Comparison of ENCODE assay signal across 10 cellular contexts in the genomic region with DNA sequence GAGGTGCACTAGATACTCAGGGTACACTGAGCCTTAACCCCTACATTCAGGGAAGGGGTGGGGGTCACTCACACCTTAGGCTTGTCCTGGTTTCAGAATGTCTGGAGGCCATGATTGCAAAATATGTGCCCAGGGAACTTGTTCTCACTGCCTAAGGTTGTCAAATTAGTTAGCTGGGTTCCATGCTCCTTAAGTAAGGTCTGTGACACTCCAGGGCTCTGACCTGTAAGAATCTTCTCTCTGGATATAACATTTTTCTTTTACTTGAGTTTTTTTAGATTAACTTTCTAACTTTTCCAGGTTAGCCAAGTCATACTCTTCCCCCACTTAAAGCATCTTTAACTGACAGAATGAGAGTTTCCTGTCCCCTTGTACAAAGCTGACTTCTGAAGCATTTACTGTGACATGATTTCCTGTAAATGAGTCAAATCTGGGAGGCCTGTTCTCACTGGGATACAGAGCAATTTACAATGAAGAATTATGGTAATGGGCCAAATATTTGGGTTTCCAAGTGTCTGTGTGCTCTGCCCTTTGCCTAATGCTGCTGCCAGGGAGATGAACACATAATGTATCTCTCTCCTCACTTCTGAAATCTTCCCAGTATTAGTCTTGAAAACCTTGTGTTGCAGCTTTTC.
DNase-seq lines count a peak whose midpoint lies in the region; ATAC-seq and TF ChIP-seq lines count a peak whose summit lies in the region.
"Had no signal": no experiment of that assay in that cellular context is flagged by ENCODE, and none has a peak within 500 bp of the region (broad histone marks: within the 10 kb centered on the region; RNA-seq: fewer than 3 reads in every experiment).

No MANE protein-coding gene starts in this region.

- no peak for TF ChIP-seq CTCF in AG09309 (IDR thresholded peaks at IDR 0.05; ENCODE audit: control insufficient read depth, insufficient read depth, low read depth, low read length, missing control alignments)
- TF ChIP-seq CTCF in breast epithelium (IDR thresholded peaks at IDR 0.05), result no peak

- no peaks in the 10 kb centered on the region for H3K27me3 ChIP-seq in muscle layer of duodenum (ENCODE audit: low read depth, low read length)
- H3K27me3 ChIP-seq in breast epithelium, result no peaks in the 10 kb centered on the region

- peak overlapping the region; percentile 65 for H3K27ac ChIP-seq in muscle layer of duodenum (ENCODE audit: low read length)
- no peak overlapping the region for H3K27ac ChIP-seq in breast epithelium

- peak; percentile 29 for DNase-seq in AG09309 (ENCODE audit: low read depth)
- no peak for DNase-seq in activated naive CD8-positive, alpha-beta T cell treated with anti-CD3 and anti-CD28 coated beads, Interleukin-2, amount 10 ng/mL, durations not matched to agents 7 days and 5 days
- no peak for DNase-seq in anterior cingulate cortex (lab: John Stamatoyannopoulos, UW)
- DNase-seq in NCI-H2196 (lab: John Stamatoyannopoulos, UW; ENCODE audit: unreplicated experiment), result no peak
- no peak for DNase-seq in breast epithelium (ENCODE audit: low spot score in 2 of 2)
- DNase-seq: amniotic stem cell, NCI-H510A had no signal

- H3K9me3 Mint-ChIP-seq in activated naive CD8-positive, alpha-beta T cell treated with anti-CD3 and anti-CD28 coated beads, Interleukin-2, amount 10 ng/mL, durations not matched to agents 7 days and 5 days, result peaks cover 3% of the 10 kb centered on the region

- H3K4me3 ChIP-seq in AG09309 (ENCODE audit: control insufficient read depth, low read depth, low read length) (no peak overlapping the region), muscle layer of duodenum (ENCODE audit: low read depth in 1 of 2, low read length in 2 of 2) (no peak overlapping the region), breast epithelium (no peak overlapping the region)

- H3K4me1 ChIP-seq in muscle layer of duodenum (ENCODE audit: control insufficient read depth in 1 of 2, insufficient read depth in 2 of 2, low read length in 2 of 2) (no peaks in the 10 kb centered on the region), breast epithelium (no peaks in the 10 kb centered on the region)

- ATAC-seq in GM21737 (IDR thresholded peaks at IDR 0.05; ENCODE audit: unreplicated experiment) (peak; percentile 71), GM21526 (IDR thresholded peaks at IDR 0.05; ENCODE audit: low FRiP score, unreplicated experiment) (no peak)
- peak; percentile 94 for ATAC-seq in activated naive CD8-positive, alpha-beta T cell treated with anti-CD3 and anti-CD28 coated beads, Interleukin-2, amount 10 ng/mL, durations not matched to agents 7 days and 5 days (ENCODE audit: low read depth)

- no peak for TF ChIP-seq POLR2A in breast epithelium (IDR thresholded peaks at IDR 0.05)

- H3K9me3 ChIP-seq in muscle layer of duodenum (ENCODE audit: control insufficient read depth in 1 of 2, low read length in 2 of 2), result no peaks in the 10 kb centered on the region
- H3K9me3 ChIP-seq in breast epithelium, result no peaks in the 10 kb centered on the region

- peak overlapping the region; percentile 46 for H3K4me3 Mint-ChIP-seq in activated naive CD8-positive, alpha-beta T cell treated with anti-CD3 and anti-CD28 coated beads, Interleukin-2, amount 10 ng/mL, durations not matched to agents 7 days and 5 days

- H3K36me3 ChIP-seq in muscle layer of duodenum (ENCODE audit: control insufficient read depth in 1 of 2, insufficient read depth in 2 of 2, low read length in 2 of 2), result no peaks in the 10 kb centered on the region
- no peaks in the 10 kb centered on the region for H3K36me3 ChIP-seq in breast epithelium

- peaks cover 16% of the 10 kb centered on the region for H3K4me1 Mint-ChIP-seq in activated naive CD8-positive, alpha-beta T cell treated with anti-CD3 and anti-CD28 coated beads, Interleukin-2, amount 10 ng/mL, durations not matched to agents 7 days and 5 days

- POLR2A ChIA-PET in activated naive CD8-positive, alpha-beta T cell treated with anti-CD3 and anti-CD28 coated beads, Interleukin-2, amount 10 ng/mL, durations not matched to agents 7 days and 5 days (lab: Charles Lee), result interaction anchor here (0.6 to 0.8 kb wide), 2 partner anchors 9 to 443 kb away, joined by 3 read pairs; no protein-coding TSS in a partner anchor

- intact Hi-C loops in breast epithelium (cut with DNase I; ENCODE audit: low total_unique reads), result no loop called here

- no peaks in the 10 kb centered on the region for H3K27me3 Mint-ChIP-seq in activated naive CD8-positive, alpha-beta T cell treated with anti-CD3 and anti-CD28 coated beads, Interleukin-2, amount 10 ng/mL, durations not matched to agents 7 days and 5 days

- peak overlapping the region; percentile 88 for H3K27ac Mint-ChIP-seq in activated naive CD8-positive, alpha-beta T cell treated with anti-CD3 and anti-CD28 coated beads, Interleukin-2, amount 10 ng/mL, durations not matched to agents 7 days and 5 days

- H3K36me3 Mint-ChIP-seq in activated naive CD8-positive, alpha-beta T cell treated with anti-CD3 and anti-CD28 coated beads, Interleukin-2, amount 10 ng/mL, durations not matched to agents 7 days and 5 days, result peaks cover 7% of the 10 kb centered on the region
